ENCODE assay signal across 23 cellular contexts in genomic region chr20:16904751-16905150, GRCh38.
DNase-seq lines count a peak whose midpoint lies in the region; TF ChIP-seq lines count a peak whose summit lies in the region.
"Had no signal": no experiment of that assay in that cellular context is flagged by ENCODE, and none has a peak within 500 bp of the region (broad histone marks: within the 10 kb centered on the region; RNA-seq: fewer than 3 reads in every experiment).

No MANE protein-coding gene starts in this region.

- H3K4me3 Mint-ChIP-seq in type B pancreatic cell = no peak overlapping the region
- H3K4me3 Mint-ChIP-seq: CD4-positive, alpha-beta memory T cell; dendritic cell treated with granulocyte-macrophage colony-stimulating factor and Interleukin-4, amounts not matched to agents 40 ng/mL and 50 ng/mL, for 4 days; IgD-negative memory B cell; nephron progenitor cell had no signal

- H3K9me3 ChIP-seq in A673 (ENCODE audit: low read depth, low read length, poor library complexity, severe bottlenecking) = no peaks in the 10 kb centered on the region

- peak; percentile 32; the same call in 1 of the 2 replicates for TF ChIP-seq CTCF in A673 (conservative IDR thresholded peaks at IDR 0.05; ENCODE audit: low read depth, low read length)
- TF ChIP-seq CTCF in GM12873 (IDR thresholded peaks at IDR 0.05; ENCODE audit: insufficient read depth, low read depth, low read length, missing control alignments) = peak; percentile 14
- peak; percentile 32 for TF ChIP-seq CTCF in brain microvascular endothelial cell (IDR thresholded peaks at IDR 0.05; ENCODE audit: low read depth, low read length, missing control alignments)
- no peak for TF ChIP-seq CTCF in type B pancreatic cell (conservative IDR thresholded peaks at IDR 0.05)
- no peak for TF ChIP-seq CTCF in GM10266 (IDR thresholded peaks at IDR 0.05; ENCODE audit: control insufficient read depth, insufficient read depth, low read depth, missing control alignments)

- in situ Hi-C loops in brain microvascular endothelial cell (cut with HindIII; ENCODE audit: low pct_ligation_motif_present, low sequenced_read_pairs) = no loop called here

- H3K36me3 Mint-ChIP-seq in type B pancreatic cell = no peaks in the 10 kb centered on the region
- H3K36me3 Mint-ChIP-seq: CD4-positive, alpha-beta memory T cell; IgD-negative memory B cell had no signal

- H3K9me3 Mint-ChIP-seq in type B pancreatic cell = no peaks in the 10 kb centered on the region

- H3K4me3 ChIP-seq in A673 (ENCODE audit: low read depth, low read length, poor library complexity, severe bottlenecking) (no peak overlapping the region), brain microvascular endothelial cell (ENCODE audit: low read depth, low read length) (no peak overlapping the region)
- H3K4me3 ChIP-seq: heart left ventricle, skin epidermis had no signal

- H3K27ac Mint-ChIP-seq in type B pancreatic cell = no peak overlapping the region
- H3K27ac Mint-ChIP-seq: CD4-positive, alpha-beta memory T cell; dendritic cell treated with granulocyte-macrophage colony-stimulating factor and Interleukin-4, amounts not matched to agents 40 ng/mL and 50 ng/mL, for 4 days; IgD-negative memory B cell; nephron progenitor cell had no signal

- H3K27me3 Mint-ChIP-seq in type B pancreatic cell = peaks cover 6% of the 10 kb centered on the region
- H3K27me3 Mint-ChIP-seq: CD4-positive, alpha-beta memory T cell; dendritic cell treated with granulocyte-macrophage colony-stimulating factor and Interleukin-4, amounts not matched to agents 40 ng/mL and 50 ng/mL, for 4 days; IgD-negative memory B cell had no signal

- H3K4me1 Mint-ChIP-seq in type B pancreatic cell (ENCODE audit: unreplicated experiment) = no peaks in the 10 kb centered on the region
- H3K4me1 Mint-ChIP-seq: CD4-positive, alpha-beta memory T cell; IgD-negative memory B cell; nephron progenitor cell had no signal

- no peaks in the 10 kb centered on the region for H3K36me3 ChIP-seq in A673 (ENCODE audit: insufficient read depth, low read length, poor library complexity, severe bottlenecking)
- no peaks in the 10 kb centered on the region for H3K36me3 ChIP-seq in brain microvascular endothelial cell (replicated peaks)
- H3K36me3 ChIP-seq: heart left ventricle had no signal

- CTCF ChIA-PET in A673 (lab: Charles Lee) = no interaction called here

- POLR2A ChIA-PET in A673 (lab: Charles Lee; ENCODE audit: low non-redundant PET) = no interaction called here

- H3K4me1 ChIP-seq in A673 (ENCODE audit: insufficient read depth, low read length, poor library complexity, severe bottlenecking) = no peaks in the 10 kb centered on the region
- H3K4me1 ChIP-seq: heart left ventricle had no signal

- intact Hi-C loops in A673 (cut with micrococcal nuclease; ENCODE audit: unreplicated experiment) = no loop called here

- H3K27me3 ChIP-seq in A673 (replicated peaks; ENCODE audit: insufficient read depth, low read depth, low read length, poor library complexity) (no peaks in the 10 kb centered on the region), brain microvascular endothelial cell (replicated peaks) (no peaks in the 10 kb centered on the region)
- H3K27me3 ChIP-seq: heart left ventricle had no signal

- H3K27ac ChIP-seq in A673 (ENCODE audit: low read depth, low read length, poor library complexity, severe bottlenecking) (no peak overlapping the region), brain microvascular endothelial cell (no peak overlapping the region)
- H3K27ac ChIP-seq: heart left ventricle, skin epidermis had no signal

- no TSS peak for BruUV-seq in A673 (replicated peaks; lab: Mats Ljungman, UMichigan)

- DNase-seq in A673 (ENCODE audit: low spot score) (no peak), NCI-H69 (lab: John Stamatoyannopoulos, UW) (peak; percentile 49), brain microvascular endothelial cell (no peak), cerebellar cortex (ENCODE audit: low spot score) (no peak), type B pancreatic cell (ENCODE audit: extremely low spot score, unreplicated experiment) (no peak), GM10266 (ENCODE audit: extremely low spot score) (no peak), SHP77 (lab: John Stamatoyannopoulos, UW) (no peak)
- DNase-seq: activated CD4-positive, alpha-beta T cell treated with anti-CD3 and anti-CD28 coated beads, Interleukin-2, amount 50 U/mL, for 48 hours; activated effector memory CD4-positive, alpha-beta T cell treated with Interleukin-2 at 50 U/mL for 16 hours; CD4-positive, alpha-beta memory T cell; DMS79; heart left ventricle; left ventricle myocardium superior; midbrain; NCI-H1930; NCI-H510A treated with DMSO at 0.1 percent for 48 hours; nephron progenitor cell; stimulated activated CD4-positive, alpha-beta T cell treated with anti-CD3 and anti-CD28 coated beads, Interleukin-2, amount 100 ng/mL, for 48 hours; stimulated activated naive CD4-positive, alpha-beta T cell treated with Interleukin-2 at 50 U/mL for 16 hours had no signal

Comparison
In these comparisons a context has a peak if more than half of its experiments do, and no peak if none do; other contexts are left out.
1. CTCF ChIP-seq: peak in A673 (single experiment), GM12873 (single experiment) and brain microvascular endothelial cell (single experiment); none in type B pancreatic cell (single experiment) and GM10266 (single experiment).